Comparison of ENCODE assay signal across 1 cellular context in the genomic region with DNA sequence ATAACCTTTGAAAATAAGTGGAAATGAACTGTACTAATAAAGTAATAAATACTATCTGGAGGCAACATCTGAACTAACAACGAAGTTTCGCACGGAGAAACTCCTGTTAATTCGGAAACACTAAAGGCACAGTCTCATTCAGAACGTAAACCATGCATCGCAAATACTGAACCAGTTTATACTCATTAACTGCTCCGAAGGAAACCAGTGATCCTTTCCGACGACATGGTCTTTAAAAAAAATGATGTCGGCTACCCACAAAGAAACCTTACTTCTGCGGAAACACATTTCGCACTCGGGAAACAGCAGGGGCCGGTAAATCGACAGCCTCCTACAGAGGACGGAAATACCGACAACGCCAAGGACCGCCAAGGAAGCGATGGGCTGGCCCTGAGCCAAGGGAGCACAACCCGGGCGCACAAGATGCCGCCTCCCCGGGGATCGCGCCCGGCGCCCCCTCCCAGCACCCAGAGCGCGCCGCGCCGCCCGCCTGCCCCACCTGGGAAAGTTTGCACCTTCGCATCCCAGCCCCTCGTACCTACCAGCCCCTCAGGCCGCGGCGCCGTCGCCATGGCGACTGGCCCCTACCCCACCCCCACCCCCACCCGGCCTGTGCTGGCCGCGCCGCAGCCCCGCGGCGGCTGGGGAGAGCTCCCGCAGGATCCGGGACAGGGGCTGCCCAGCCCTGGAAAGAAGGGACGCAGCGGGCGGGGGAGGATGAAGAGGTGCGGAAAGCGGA.
TF ChIP-seq lines count a peak whose summit lies in the region.

No MANE protein-coding gene starts in this region.

TF ChIP-seq in GM23338, 12 proteins besides CTCF, POLR2A, EP300 and RAD21 (continued from another document):
- TF ChIP-seq REST (IDR thresholded peaks at IDR 0.05; ENCODE audit: unreplicated experiment): no peak
- TF ChIP-seq POLR2AphosphoS5 (IDR thresholded peaks at IDR 0.05; ENCODE audit: low read depth): no peak
- no peak for TF ChIP-seq EZH2 (IDR thresholded peaks at IDR 0.05; ENCODE audit: low read depth, unreplicated experiment)
- TF ChIP-seq NANOG (IDR thresholded peaks at IDR 0.05; ENCODE audit: borderline replicate concordance): no peak
- TF ChIP-seq ETS1 (IDR thresholded peaks at IDR 0.05): no peak
- no peak for TF ChIP-seq JUNB (IDR thresholded peaks at IDR 0.05; ENCODE audit: unreplicated experiment)
